ENCODE assay signal across 8 cellular contexts in the genomic region with DNA sequence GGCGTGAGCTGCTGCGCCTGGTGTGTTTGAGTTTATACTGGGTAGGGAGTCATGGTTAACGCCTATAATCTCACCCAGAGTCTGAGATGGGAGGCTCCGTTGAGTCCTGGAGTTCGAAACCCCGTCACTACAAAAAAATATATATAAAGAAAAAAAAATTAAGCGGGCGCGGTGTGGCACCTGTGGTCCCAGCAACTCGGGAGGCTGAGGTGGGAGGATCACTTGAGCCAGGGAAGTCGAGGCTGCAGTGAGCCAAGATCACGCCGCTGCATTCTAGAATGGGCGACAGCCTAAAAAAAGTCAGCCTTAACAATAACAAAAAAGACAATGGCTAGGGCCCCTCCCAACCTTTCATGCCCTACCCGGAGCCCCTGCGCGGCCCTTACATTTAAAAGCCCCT. TPM values are rescaled to one million over a fixed set of nuclear protein-coding genes. Genes with fewer than 3 reads are reported as not detected.
A peak's percentile ranks its signal among the peaks of the same experiment; 100 is the strongest.
DNase-seq lines count a peak whose midpoint lies in the region; ATAC-seq and TF ChIP-seq lines count a peak whose summit lies in the region.

No MANE protein-coding gene starts in this region.

- H3K79me1 ChIP-seq in trophoblast cell (ENCODE audit: low read length), result peaks cover 9% of the 10 kb centered on the region

- no peaks in the 10 kb centered on the region for H3K9me3 ChIP-seq in RWPE2 (ENCODE audit: severe bottlenecking)
- H3K9me3 ChIP-seq in trophoblast cell (ENCODE audit: insufficient read depth, low read depth, low read length), result no peaks in the 10 kb centered on the region

- H3K4me3 Mint-ChIP-seq in Calu3 (ENCODE audit: low read depth, unreplicated experiment), result peak overlapping the region; percentile 82

- peak overlapping the region; percentile 96 for H4K12ac ChIP-seq in trophoblast cell (ENCODE audit: low read depth, low read length)

- H3K18ac ChIP-seq in trophoblast cell (ENCODE audit: low read length), result no peak overlapping the region

- peaks cover 20% of the 10 kb centered on the region for H3K4me1 Mint-ChIP-seq in Calu3 (ENCODE audit: low read depth, unreplicated experiment)

- peak overlapping the region; percentile 76 for H3K4me3 ChIP-seq in RWPE2 (ENCODE audit: severe bottlenecking)
- peak overlapping the region; percentile 70 for H3K4me3 ChIP-seq in epithelial cell of proximal tubule (ENCODE audit: low read depth, low read length)
- H3K4me3 ChIP-seq in trophoblast cell (ENCODE audit: low read depth, low read length), result no peak overlapping the region

- H3K4ac ChIP-seq in trophoblast cell (ENCODE audit: low read depth, low read length), result no peak overlapping the region

- TSS peak; percentile 92 for BruUV-seq in Calu3 (replicated peaks; lab: Mats Ljungman, UMichigan)

- H3K36me3 ChIP-seq in RWPE2 (ENCODE audit: low read depth) (no peaks in the 10 kb centered on the region), trophoblast cell (ENCODE audit: control insufficient read depth in 1 of 2, insufficient read depth in 2 of 2, low read length in 2 of 2) (no peaks in the 10 kb centered on the region)

- peak overlapping the region; percentile 94 for H3K4me2 ChIP-seq in trophoblast cell (ENCODE audit: low read length)

- H4K8ac ChIP-seq in trophoblast cell (ENCODE audit: low read depth, low read length), result peak overlapping the region; percentile 91

- H3K27me3 Mint-ChIP-seq in Calu3 (ENCODE audit: unreplicated experiment), result no peaks in the 10 kb centered on the region

- no peak overlapping the region for H2BK5ac ChIP-seq in trophoblast cell (ENCODE audit: low read depth, low read length, poor library complexity)

- no peak overlapping the region for H3K23ac ChIP-seq in trophoblast cell (ENCODE audit: low read length)

- H2BK12ac ChIP-seq in trophoblast cell (ENCODE audit: low read length), result no peak overlapping the region

- peak overlapping the region; percentile 92 for H3K27ac Mint-ChIP-seq in Calu3 (ENCODE audit: unreplicated experiment)

- peak overlapping the region; percentile 38 for H2AFZ ChIP-seq in trophoblast cell (ENCODE audit: insufficient read depth, low read length, poor library complexity)

- no peak overlapping the region for H3K9ac ChIP-seq in trophoblast cell (ENCODE audit: low read length)

- H2AK5ac ChIP-seq in trophoblast cell (ENCODE audit: low read length), result peak overlapping the region; percentile 91

- POLR2A ChIA-PET in GM10248 (lab: Yijun Ruan, JAX), result interaction anchor here (0.6 to 1.0 kb wide), 3 partner anchors 17 to 82 kb away, joined by 4 to 7 read pairs (median 5); partner anchors contain the start of gene PRR14

- no peak overlapping the region for H2BK120ac ChIP-seq in trophoblast cell (ENCODE audit: insufficient read depth, low read length, poor library complexity)

- ATAC-seq in RWPE2 (ENCODE audit: low read depth), result no peak

- peak overlapping the region; percentile 64 for H4K91ac ChIP-seq in trophoblast cell (ENCODE audit: low read depth, low read length)

- H3K27me3 ChIP-seq in RWPE2 (ENCODE audit: insufficient read depth, poor library complexity, severe bottlenecking) (no peaks in the 10 kb centered on the region), trophoblast cell (ENCODE audit: insufficient read depth, low read length) (no peaks in the 10 kb centered on the region)

- H3K27ac ChIP-seq in RWPE2 (ENCODE audit: poor library complexity, severe bottlenecking), result peak overlapping the region; percentile 46
- no peak overlapping the region for H3K27ac ChIP-seq in trophoblast cell (ENCODE audit: low read depth, low read length)

- peaks cover 4% of the 10 kb centered on the region for H3K4me1 ChIP-seq in RWPE2 (ENCODE audit: insufficient read depth, poor library complexity, severe bottlenecking)
- peaks cover 0 to 2% of the 10 kb centered on the region in 2 experiments for H3K4me1 ChIP-seq in trophoblast cell (ENCODE audit: control insufficient read depth in 1 of 2, insufficient read depth in 2 of 2, low read length in 2 of 2)

- WGBS in trophoblast cell (ENCODE audit: extremely low coverage, insufficient coverage, insufficient read length), result no CpG with 5 or more reads among the region's 17 CpGs

- H3K36me3 Mint-ChIP-seq in Calu3 (ENCODE audit: insufficient read depth, unreplicated experiment), result peaks cover 19% of the 10 kb centered on the region

- DNase-seq in Calu3 (no peak), RWPE2 (ENCODE audit: low spot score) (no peak), epithelial cell of proximal tubule (ENCODE audit: low read depth) (no peak), trophoblast cell (no peak), GM10248 (ENCODE audit: extremely low spot score) (no peak), AG08395 (ENCODE audit: low spot score) (no peak), SW480 (ENCODE audit: low spot score) (no peak)
- DNase-seq in stimulated activated naive CD4-positive, alpha-beta T cell (lab: John Stamatoyannopoulos, UW), result no peak

- H3K9me3 Mint-ChIP-seq in Calu3 (ENCODE audit: low read depth, unreplicated experiment), result no peaks in the 10 kb centered on the region

- H3K14ac ChIP-seq in trophoblast cell (ENCODE audit: low read length), result peak overlapping the region; percentile 44

- peaks cover 4% of the 10 kb centered on the region for H3K79me2 ChIP-seq in trophoblast cell (ENCODE audit: control insufficient read depth, insufficient read depth, low read length, poor library complexity)

- intact Hi-C loops in Calu3 (cut with micrococcal nuclease; ENCODE audit: unreplicated experiment), result no loop called here

- TF ChIP-seq CTCF in Calu3 (IDR thresholded peaks at IDR 0.05; ENCODE audit: unreplicated experiment) (no peak), RWPE2 (IDR thresholded peaks at IDR 0.05; ENCODE audit: poor library complexity, severe bottlenecking) (no peak), epithelial cell of proximal tubule (conservative IDR thresholded peaks at IDR 0.05; ENCODE audit: low read depth, low read length) (no peak), GM10248 (IDR thresholded peaks at IDR 0.05; ENCODE audit: control extremely low read depth, extremely low read depth, low read depth, missing control alignments) (no peak)

- CTCF ChIA-PET in Calu3 (lab: Charles Lee) (interaction anchor here (0.6 to 1.3 kb wide), 8 partner anchors 8 to 738 kb away, joined by 3 to 7 read pairs (median 5); partner anchors contain the start of genes DCTPP1, FBRS and ZNF689), GM10248 (lab: Yijun Ruan, JAX) (interaction anchor here (1.0 to 9.8 kb wide), 3 partner anchors 20 to 224 kb away, joined by 3 to 128 read pairs (median 28); partner anchors contain the start of genes DCTPP1 and ZNF689)

RNA-seq across cellular contexts. Expression of gene PRR14, which starts 17.2 kb away (rescaled TPM):
- 47.4 and 59.4 TPM in 2 replicates for total RNA-seq in Calu3 (2022)
- total RNA-seq in epithelial cell of proximal tubule, result 18.1 and 23.8 TPM in 2 replicates
- polyA plus RNA-seq in trophoblast cell (2013), result 32.0 and 33.1 TPM in 2 replicates

RNA-seq across cellular contexts. Expression of gene ZNF689, which starts 23.3 kb away (rescaled TPM):
- 10.4 and 14.1 TPM in 2 replicates for total RNA-seq in Calu3 (2022)
- 7.7 and 9.6 TPM in 2 replicates for total RNA-seq in epithelial cell of proximal tubule
- 5.8 and 5.9 TPM in 2 replicates for polyA plus RNA-seq in trophoblast cell (2013)

RNA-seq across cellular contexts. Expression of gene FBRS, which starts 24.7 kb away (rescaled TPM):
- total RNA-seq in Calu3 (2022) (113 and 114 TPM in 2 replicates), epithelial cell of proximal tubule (20.8 and 46.9 TPM in 2 replicates)
- polyA plus RNA-seq in trophoblast cell (2013), result 128 and 134 TPM in 2 replicates

RNA-seq across cellular contexts. Expression of gene ZNF785, which starts 48.0 kb away (rescaled TPM):
- total RNA-seq in Calu3 (2022) (22.2 and 22.9 TPM in 2 replicates), epithelial cell of proximal tubule (3.2 and 7.6 TPM in 2 replicates)
- 5.0 and 5.2 TPM in 2 replicates for polyA plus RNA-seq in trophoblast cell (2013)
